In genomic region chr2:27428978-27429541, GRCh38 we compare ENCODE assay signal across 1 cellular context.
A peak's percentile ranks its signal among the peaks of the same experiment; 100 is the strongest.
TF ChIP-seq lines count a peak whose summit lies in the region.

No MANE protein-coding gene starts in this region.

TF ChIP-seq in HepG2, 621 proteins besides CTCF, POLR2A, EP300 and RAD21 (continued from another document and continues in another):
- TF ChIP-seq ZNF562 (CRISPR knock-in tag; IDR thresholded peaks at IDR 0.05; ENCODE audit: borderline replicate concordance) = no peak
- TF ChIP-seq HNF4G (IDR thresholded peaks at IDR 0.05; ENCODE audit: borderline replicate concordance, low read depth, low read length) = no peak
- peak; percentile 28; the same call in 1 of the 2 replicates for TF ChIP-seq HNF4G (CRISPR knock-in tag; IDR thresholded peaks at IDR 0.05; ENCODE audit: borderline replicate concordance, low read depth)
- no peak for TF ChIP-seq ATF7 (IDR thresholded peaks at IDR 0.05)
- peak; percentile 75; the same call in 1 of the 2 replicates for TF ChIP-seq ATF7 (CRISPR knock-in tag; IDR thresholded peaks at IDR 0.05)
- peak; percentile 44; the same call in 1 of the 2 replicates for TF ChIP-seq ZBTB7A (CRISPR knock-in tag; IDR thresholded peaks at IDR 0.05)
- TF ChIP-seq ZNF772 (CRISPR knock-in tag; IDR thresholded peaks at IDR 0.05) = peak; percentile 27; the same call in 1 of the 2 replicates
- TF ChIP-seq, protein P1, sequence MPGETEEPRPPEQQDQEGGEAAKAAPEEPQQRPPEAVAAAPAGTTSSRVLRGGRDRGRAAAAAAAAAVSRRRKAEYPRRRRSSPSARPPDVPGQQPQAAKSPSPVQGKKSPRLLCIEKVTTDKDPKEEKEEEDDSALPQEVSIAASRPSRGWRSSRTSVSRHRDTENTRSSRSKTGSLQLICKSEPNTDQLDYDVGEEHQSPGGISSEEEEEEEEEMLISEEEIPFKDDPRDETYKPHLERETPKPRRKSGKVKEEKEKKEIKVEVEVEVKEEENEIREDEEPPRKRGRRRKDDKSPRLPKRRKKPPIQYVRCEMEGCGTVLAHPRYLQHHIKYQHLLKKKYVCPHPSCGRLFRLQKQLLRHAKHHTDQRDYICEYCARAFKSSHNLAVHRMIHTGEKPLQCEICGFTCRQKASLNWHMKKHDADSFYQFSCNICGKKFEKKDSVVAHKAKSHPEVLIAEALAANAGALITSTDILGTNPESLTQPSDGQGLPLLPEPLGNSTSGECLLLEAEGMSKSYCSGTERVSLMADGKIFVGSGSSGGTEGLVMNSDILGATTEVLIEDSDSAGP (CRISPR knock-in tag; IDR thresholded peaks at IDR 0.05; ENCODE audit: borderline replicate concordance) = peak; percentile 62
- no peak for TF ChIP-seq SP1 (IDR thresholded peaks at IDR 0.05)
- TF ChIP-seq SP1 (CRISPR knock-in tag; IDR thresholded peaks at IDR 0.05) = peak; percentile 83
- TF ChIP-seq, protein P2, sequence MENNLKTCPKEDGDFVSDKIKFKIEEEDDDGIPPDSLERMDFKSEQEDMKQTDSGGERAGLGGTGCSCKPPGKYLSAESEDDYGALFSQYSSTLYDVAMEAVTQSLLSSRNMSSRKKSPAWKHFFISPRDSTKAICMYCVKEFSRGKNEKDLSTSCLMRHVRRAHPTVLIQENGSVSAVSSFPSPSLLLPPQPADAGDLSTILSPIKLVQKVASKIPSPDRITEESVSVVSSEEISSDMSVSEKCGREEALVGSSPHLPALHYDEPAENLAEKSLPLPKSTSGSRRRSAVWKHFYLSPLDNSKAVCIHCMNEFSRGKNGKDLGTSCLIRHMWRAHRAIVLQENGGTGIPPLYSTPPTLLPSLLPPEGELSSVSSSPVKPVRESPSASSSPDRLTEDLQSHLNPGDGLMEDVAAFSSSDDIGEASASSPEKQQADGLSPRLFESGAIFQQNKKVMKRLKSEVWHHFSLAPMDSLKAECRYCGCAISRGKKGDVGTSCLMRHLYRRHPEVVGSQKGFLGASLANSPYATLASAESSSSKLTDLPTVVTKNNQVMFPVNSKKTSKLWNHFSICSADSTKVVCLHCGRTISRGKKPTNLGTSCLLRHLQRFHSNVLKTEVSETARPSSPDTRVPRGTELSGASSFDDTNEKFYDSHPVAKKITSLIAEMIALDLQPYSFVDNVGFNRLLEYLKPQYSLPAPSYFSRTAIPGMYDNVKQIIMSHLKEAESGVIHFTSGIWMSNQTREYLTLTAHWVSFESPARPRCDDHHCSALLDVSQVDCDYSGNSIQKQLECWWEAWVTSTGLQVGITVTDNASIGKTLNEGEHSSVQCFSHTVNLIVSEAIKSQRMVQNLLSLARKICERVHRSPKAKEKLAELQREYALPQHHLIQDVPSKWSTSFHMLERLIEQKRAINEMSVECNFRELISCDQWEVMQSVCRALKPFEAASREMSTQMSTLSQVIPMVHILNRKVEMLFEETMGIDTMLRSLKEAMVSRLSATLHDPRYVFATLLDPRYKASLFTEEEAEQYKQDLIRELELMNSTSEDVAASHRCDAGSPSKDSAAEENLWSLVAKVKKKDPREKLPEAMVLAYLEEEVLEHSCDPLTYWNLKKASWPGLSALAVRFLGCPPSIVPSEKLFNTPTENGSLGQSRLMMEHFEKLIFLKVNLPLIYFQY (CRISPR knock-in tag; IDR thresholded peaks at IDR 0.05; ENCODE audit: borderline replicate concordance) = peak; percentile 4; the same call in 1 of the 2 replicates
- TF ChIP-seq SP4 (CRISPR knock-in tag; IDR thresholded peaks at IDR 0.05) = no peak
- TF ChIP-seq, protein P3, sequence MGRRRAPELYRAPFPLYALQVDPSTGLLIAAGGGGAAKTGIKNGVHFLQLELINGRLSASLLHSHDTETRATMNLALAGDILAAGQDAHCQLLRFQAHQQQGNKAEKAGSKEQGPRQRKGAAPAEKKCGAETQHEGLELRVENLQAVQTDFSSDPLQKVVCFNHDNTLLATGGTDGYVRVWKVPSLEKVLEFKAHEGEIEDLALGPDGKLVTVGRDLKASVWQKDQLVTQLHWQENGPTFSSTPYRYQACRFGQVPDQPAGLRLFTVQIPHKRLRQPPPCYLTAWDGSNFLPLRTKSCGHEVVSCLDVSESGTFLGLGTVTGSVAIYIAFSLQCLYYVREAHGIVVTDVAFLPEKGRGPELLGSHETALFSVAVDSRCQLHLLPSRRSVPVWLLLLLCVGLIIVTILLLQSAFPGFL (CRISPR knock-in tag; IDR thresholded peaks at IDR 0.05) = peak; percentile 74; the same call in 1 of the 2 replicates
- no peak for TF ChIP-seq FOXA3 (CRISPR knock-in tag; IDR thresholded peaks at IDR 0.05)
- TF ChIP-seq BCL6 (CRISPR knock-in tag; IDR thresholded peaks at IDR 0.05) = no peak
- TF ChIP-seq ZNF777 (CRISPR knock-in tag; IDR thresholded peaks at IDR 0.05) = peak; percentile 22; the same call in 1 of the 2 replicates
- TF ChIP-seq FOSL2 (CRISPR knock-in tag; IDR thresholded peaks at IDR 0.05) = peak; percentile 54; the same call in 1 of the 2 replicates
- TF ChIP-seq SOX13 (IDR thresholded peaks at IDR 0.05) = no peak; the same call in 1 of the 2 replicates
- peak; percentile 55 to 87; a peak in 3 of 4 replicates for TF ChIP-seq SOX13 (CRISPR knock-in tag; conservative IDR thresholded peaks at IDR 0.05 in 1 of 2, IDR thresholded peaks at IDR 0.05 in 1 of 2)
- peak; percentile 89 for TF ChIP-seq TFDP2 (CRISPR knock-in tag; IDR thresholded peaks at IDR 0.05)
- 0 out of 2 replicates have a peak, but pooled peaks have one; percentile 82 for TF ChIP-seq ZNF570 (CRISPR knock-in tag; IDR thresholded peaks at IDR 0.05; ENCODE audit: borderline replicate concordance)
- peak; percentile 42 for TF ChIP-seq ZNF574 (CRISPR knock-in tag; IDR thresholded peaks at IDR 0.05)
- no peak for TF ChIP-seq STAT6 (CRISPR knock-in tag; IDR thresholded peaks at IDR 0.05; ENCODE audit: borderline replicate concordance)
- TF ChIP-seq, protein P4, sequence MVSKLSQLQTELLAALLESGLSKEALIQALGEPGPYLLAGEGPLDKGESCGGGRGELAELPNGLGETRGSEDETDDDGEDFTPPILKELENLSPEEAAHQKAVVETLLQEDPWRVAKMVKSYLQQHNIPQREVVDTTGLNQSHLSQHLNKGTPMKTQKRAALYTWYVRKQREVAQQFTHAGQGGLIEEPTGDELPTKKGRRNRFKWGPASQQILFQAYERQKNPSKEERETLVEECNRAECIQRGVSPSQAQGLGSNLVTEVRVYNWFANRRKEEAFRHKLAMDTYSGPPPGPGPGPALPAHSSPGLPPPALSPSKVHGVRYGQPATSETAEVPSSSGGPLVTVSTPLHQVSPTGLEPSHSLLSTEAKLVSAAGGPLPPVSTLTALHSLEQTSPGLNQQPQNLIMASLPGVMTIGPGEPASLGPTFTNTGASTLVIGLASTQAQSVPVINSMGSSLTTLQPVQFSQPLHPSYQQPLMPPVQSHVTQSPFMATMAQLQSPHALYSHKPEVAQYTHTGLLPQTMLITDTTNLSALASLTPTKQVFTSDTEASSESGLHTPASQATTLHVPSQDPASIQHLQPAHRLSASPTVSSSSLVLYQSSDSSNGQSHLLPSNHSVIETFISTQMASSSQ (IDR thresholded peaks at IDR 0.05; ENCODE audit: low read depth) = no peak
- TF ChIP-seq, protein P4 (CRISPR knock-in tag; IDR thresholded peaks at IDR 0.05; ENCODE audit: borderline replicate concordance) = peak; percentile 40; the same call in 1 of the 2 replicates
- TF ChIP-seq, protein P5, sequence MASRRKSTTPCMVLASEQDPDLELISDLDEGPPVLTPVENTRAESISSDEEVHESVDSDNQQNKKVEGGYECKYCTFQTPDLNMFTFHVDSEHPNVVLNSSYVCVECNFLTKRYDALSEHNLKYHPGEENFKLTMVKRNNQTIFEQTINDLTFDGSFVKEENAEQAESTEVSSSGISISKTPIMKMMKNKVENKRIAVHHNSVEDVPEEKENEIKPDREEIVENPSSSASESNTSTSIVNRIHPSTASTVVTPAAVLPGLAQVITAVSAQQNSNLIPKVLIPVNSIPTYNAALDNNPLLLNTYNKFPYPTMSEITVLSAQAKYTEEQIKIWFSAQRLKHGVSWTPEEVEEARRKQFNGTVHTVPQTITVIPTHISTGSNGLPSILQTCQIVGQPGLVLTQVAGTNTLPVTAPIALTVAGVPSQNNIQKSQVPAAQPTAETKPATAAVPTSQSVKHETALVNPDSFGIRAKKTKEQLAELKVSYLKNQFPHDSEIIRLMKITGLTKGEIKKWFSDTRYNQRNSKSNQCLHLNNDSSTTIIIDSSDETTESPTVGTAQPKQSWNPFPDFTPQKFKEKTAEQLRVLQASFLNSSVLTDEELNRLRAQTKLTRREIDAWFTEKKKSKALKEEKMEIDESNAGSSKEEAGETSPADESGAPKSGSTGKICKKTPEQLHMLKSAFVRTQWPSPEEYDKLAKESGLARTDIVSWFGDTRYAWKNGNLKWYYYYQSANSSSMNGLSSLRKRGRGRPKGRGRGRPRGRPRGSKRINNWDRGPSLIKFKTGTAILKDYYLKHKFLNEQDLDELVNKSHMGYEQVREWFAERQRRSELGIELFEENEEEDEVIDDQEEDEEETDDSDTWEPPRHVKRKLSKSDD (CRISPR knock-in tag; IDR thresholded peaks at IDR 0.05; ENCODE audit: low read depth) = 0 out of 2 replicates have a peak, but pooled peaks have one; percentile 25
- peak; percentile 72; the same call in 1 of the 2 replicates for TF ChIP-seq BRD4 (CRISPR knock-in tag; IDR thresholded peaks at IDR 0.05)
- TF ChIP-seq, protein P6, sequence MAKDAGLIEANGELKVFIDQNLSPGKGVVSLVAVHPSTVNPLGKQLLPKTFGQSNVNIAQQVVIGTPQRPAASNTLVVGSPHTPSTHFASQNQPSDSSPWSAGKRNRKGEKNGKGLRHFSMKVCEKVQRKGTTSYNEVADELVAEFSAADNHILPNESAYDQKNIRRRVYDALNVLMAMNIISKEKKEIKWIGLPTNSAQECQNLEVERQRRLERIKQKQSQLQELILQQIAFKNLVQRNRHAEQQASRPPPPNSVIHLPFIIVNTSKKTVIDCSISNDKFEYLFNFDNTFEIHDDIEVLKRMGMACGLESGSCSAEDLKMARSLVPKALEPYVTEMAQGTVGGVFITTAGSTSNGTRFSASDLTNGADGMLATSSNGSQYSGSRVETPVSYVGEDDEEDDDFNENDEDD (CRISPR knock-in tag; IDR thresholded peaks at IDR 0.05; ENCODE audit: borderline replicate concordance) = peak; percentile 88
- TF ChIP-seq ZNF629 (CRISPR knock-in tag; conservative IDR thresholded peaks at IDR 0.05) = 0 out of 2 replicates have a peak, but pooled peaks have one; percentile 50
- peak; percentile 87; the same call in 1 of the 2 replicates for TF ChIP-seq GTF3A (CRISPR knock-in tag; conservative IDR thresholded peaks at IDR 0.05)
- TF ChIP-seq THAP11 (CRISPR knock-in tag; IDR thresholded peaks at IDR 0.05) = no peak; the same call in 1 of the 2 replicates
- TF ChIP-seq ZMAT3 (CRISPR knock-in tag; conservative IDR thresholded peaks at IDR 0.05) = peak; percentile 39; the same call in 1 of the 2 replicates
- 0 out of 2 replicates have a peak, but pooled peaks have one; percentile 9 for TF ChIP-seq ZNF20 (CRISPR knock-in tag; IDR thresholded peaks at IDR 0.05)
- no peak for TF ChIP-seq HOXA9 (CRISPR knock-in tag; IDR thresholded peaks at IDR 0.05; ENCODE audit: borderline replicate concordance)
- 0 out of 2 replicates have a peak, but pooled peaks have one; percentile 16 for TF ChIP-seq GATAD1 (CRISPR knock-in tag; IDR thresholded peaks at IDR 0.05)
